ENCODE assay signal across 1 cellular context in the genomic region with DNA sequence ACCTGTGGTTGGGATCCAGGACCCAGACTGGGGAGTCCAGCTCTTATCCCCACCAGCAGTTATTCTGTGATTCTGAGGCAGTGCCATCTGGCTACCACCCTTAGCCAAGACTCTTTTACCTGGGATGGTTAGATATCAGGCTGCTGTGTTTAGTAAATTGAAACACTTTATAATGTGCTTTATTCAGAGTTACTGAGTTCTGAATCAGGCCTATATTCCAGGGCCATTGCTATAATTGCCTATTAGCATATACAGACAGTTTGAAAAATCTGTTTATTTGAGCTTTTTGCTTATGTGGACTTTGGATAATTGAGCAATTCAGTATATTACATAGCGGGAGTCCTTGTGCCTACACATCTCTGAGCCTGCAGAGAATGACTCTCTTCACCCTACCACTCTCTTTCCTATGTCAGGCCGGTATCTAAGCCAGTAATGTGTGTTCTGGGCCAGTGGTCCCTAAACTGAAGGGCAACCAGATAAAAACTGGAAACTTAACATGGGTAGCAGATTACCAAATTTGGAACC.
TF ChIP-seq lines count a peak whose summit lies in the region.

No MANE protein-coding gene starts in this region.

TF ChIP-seq in H1, 55 proteins besides CTCF, POLR2A, EP300 and RAD21:
- no peak for TF ChIP-seq KDM1A (IDR thresholded peaks at IDR 0.05; ENCODE audit: borderline replicate concordance, low read length)
- TF ChIP-seq NRF1 (IDR thresholded peaks at IDR 0.05; ENCODE audit: low read depth, low read length) = no peak
- no peak for TF ChIP-seq E2F6 (IDR thresholded peaks at IDR 0.05)
- TF ChIP-seq SIRT6 (IDR thresholded peaks at IDR 0.05; ENCODE audit: low read length) = no peak
- TF ChIP-seq SIX5 (IDR thresholded peaks at IDR 0.05; ENCODE audit: low read depth, low read length) = no peak
- no peak for TF ChIP-seq MAFK (IDR thresholded peaks at IDR 0.05; ENCODE audit: low read depth, low read length)
- no peak for TF ChIP-seq KDM4A (IDR thresholded peaks at IDR 0.05; ENCODE audit: low read depth, low read length, severe bottlenecking)
- no peak for TF ChIP-seq TEAD4 (IDR thresholded peaks at IDR 0.05; ENCODE audit: low read depth, low read length)
- TF ChIP-seq BRCA1 (IDR thresholded peaks at IDR 0.05; ENCODE audit: low read depth, low read length) = no peak
- TF ChIP-seq RXRA (IDR thresholded peaks at IDR 0.05; ENCODE audit: insufficient read depth, low read depth, low read length) = no peak
